Comparison of ENCODE assay signal across 17 cellular contexts in genomic region chr10:28312572-28312971, GRCh38.
"Had no signal": no experiment of that assay in that cellular context is flagged by ENCODE, and none has a peak within 500 bp of the region (broad histone marks: within the 10 kb centered on the region; RNA-seq: fewer than 3 reads in every experiment).

No MANE protein-coding gene starts in this region.

- DNase-seq: activated CD4-positive, alpha-beta T cell treated with anti-CD3 and anti-CD28 coated beads, Interleukin-2, amount 50 U/mL, for 1 hour; activated CD4-positive, CD25-positive, alpha-beta regulatory T cell; activated naive CD4-positive, alpha-beta T cell treated with anti-CD3 and anti-CD28 coated beads for 36 hours; activated T-cell treated with anti-CD3 and anti-CD28 coated beads for 4 hours; dorsolateral prefrontal cortex; endodermal cell; islet precursor cell; nephron progenitor cell; occipital lobe; sigmoid colon; stimulated activated CD4-positive, alpha-beta T cell treated with anti-CD3 and anti-CD28 coated beads, Interleukin-1b, Interleukin-23, amount 100 ng/mL, for 48 hours; stimulated activated naive CD8-positive, alpha-beta T cell treated with anti-CD3 and anti-CD28 coated beads, Interleukin-15, amount 100 ng/mL, for 72 hours; upper lobe of right lung had no signal

- H3K9me3 ChIP-seq: testis, upper lobe of right lung had no signal

- H3K9me3 Mint-ChIP-seq: mesothelial cell of epicardium had no signal

- ATAC-seq: stimulated activated naive CD8-positive, alpha-beta T cell treated with anti-CD3 and anti-CD28 coated beads, Interleukin-15, amount 100 ng/mL, for 72 hours; upper lobe of right lung had no signal

- H3K79me2 ChIP-seq: hepatocyte had no signal

- H3K4me1 Mint-ChIP-seq: endodermal cell, mesothelial cell of epicardium had no signal

- H3K4me1 ChIP-seq: testis had no signal

- H3K4me2 ChIP-seq: hepatocyte had no signal

- H3K36me3 Mint-ChIP-seq: mesothelial cell of epicardium had no signal

- H3K36me3 ChIP-seq: sigmoid colon, upper lobe of right lung had no signal

- H3K4me3 Mint-ChIP-seq: activated naive CD4-positive, alpha-beta T cell treated with anti-CD3 and anti-CD28 coated beads for 36 hours; endodermal cell; mesothelial cell of epicardium; nephron progenitor cell; stimulated activated naive CD8-positive, alpha-beta T cell treated with anti-CD3 and anti-CD28 coated beads, Interleukin-15, amount 100 ng/mL, for 72 hours had no signal

- H3K27me3 ChIP-seq: sigmoid colon, testis, upper lobe of right lung had no signal

- H3K27ac Mint-ChIP-seq: activated naive CD4-positive, alpha-beta T cell treated with anti-CD3 and anti-CD28 coated beads for 36 hours; endodermal cell; mesothelial cell of epicardium; nephron progenitor cell; stimulated activated naive CD8-positive, alpha-beta T cell treated with anti-CD3 and anti-CD28 coated beads, Interleukin-15, amount 100 ng/mL, for 72 hours had no signal

- H2AFZ ChIP-seq: hepatocyte had no signal

- H3K27me3 Mint-ChIP-seq: stimulated activated naive CD8-positive, alpha-beta T cell treated with anti-CD3 and anti-CD28 coated beads, Interleukin-15, amount 100 ng/mL, for 72 hours had no signal

- H3K27ac ChIP-seq: dorsolateral prefrontal cortex, hepatocyte, sigmoid colon, testis, upper lobe of right lung had no signal

- H3K4me3 ChIP-seq: dorsolateral prefrontal cortex, hepatocyte, lung, sigmoid colon, testis, upper lobe of right lung had no signal
